In genomic region chr3:106255870-106256248, GRCh38 we compare ENCODE assay signal across 11 cellular contexts.
DNase-seq lines count a peak whose midpoint lies in the region; ATAC-seq and TF ChIP-seq lines count a peak whose summit lies in the region.
"Had no signal": no experiment of that assay in that cellular context is flagged by ENCODE, and none has a peak within 500 bp of the region (broad histone marks: within the 10 kb centered on the region; RNA-seq: fewer than 3 reads in every experiment).

No MANE protein-coding gene starts in this region.

- intact Hi-C loops in spleen (cut with DNase I; ENCODE audit: low total_unique reads), result no loop called here

- ATAC-seq in GM18907 (IDR thresholded peaks at IDR 0.05; ENCODE audit: unreplicated experiment) (peak; percentile 97), GM21786 (IDR thresholded peaks at IDR 0.05; ENCODE audit: unreplicated experiment) (peak; percentile 93), HG03439 (IDR thresholded peaks at IDR 0.05; ENCODE audit: unreplicated experiment) (peak; percentile 92)

- no peak for TF ChIP-seq CTCF in spleen (IDR thresholded peaks at IDR 0.05 in 8 of 11, conservative IDR thresholded peaks at IDR 0.05 in 3 of 11)

- DNase-seq in spleen (peak; percentile 90), NCI-H1436 treated with DMSO at 0.1 percent for 48 hours (lab: John Stamatoyannopoulos, UW) (no peak), immature natural killer cell (no peak), HT-29 (ENCODE audit: low spot score) (no peak)
- DNase-seq: MV-4-11, SHP77 had no signal

- no peaks in the 10 kb centered on the region for H3K36me3 ChIP-seq in spleen
- H3K36me3 ChIP-seq: neutrophil had no signal

- H3K27me3 Mint-ChIP-seq in immature natural killer cell (ENCODE audit: low read depth in 3 of 3), result no peaks in the 10 kb centered on the region
- H3K27me3 Mint-ChIP-seq: dendritic cell treated with granulocyte-macrophage colony-stimulating factor and Interleukin-4, amounts not matched to agents 40 ng/mL and 50 ng/mL, for 4 days had no signal

- peaks cover 0 to 12% (median 6%) of the 10 kb centered on the region in 8 donors for H3K9me3 ChIP-seq in spleen

- H3K27ac ChIP-seq in spleen, result peak overlapping the region in 7 of 8 donors; percentile 58 to 85 (median 80)
- H3K27ac ChIP-seq: neutrophil had no signal

- no peaks in the 10 kb centered on the region for H3K4me1 Mint-ChIP-seq in immature natural killer cell

- WGBS in spleen, 5 donors, result 62 to 82% (median 81%) methylated on average over 4 to 6 of the region's 6 CpGs

- peaks cover 0 to 5% (median 0%) of the 10 kb centered on the region in 6 donors for H3K4me1 ChIP-seq in spleen

- TF ChIP-seq POLR2A in spleen (IDR thresholded peaks at IDR 0.05), result peak in 1 of 3 donors; percentile 49

- peaks cover 0 to 9% (median 2%) of the 10 kb centered on the region in 6 donors for H3K9me3 Mint-ChIP-seq in immature natural killer cell

- H3K27me3 ChIP-seq in spleen (replicated peaks in 1 of 7), result no peaks in the 10 kb centered on the region
- H3K27me3 ChIP-seq: neutrophil had no signal

- H3K4me3 ChIP-seq in spleen, result peak overlapping the region in 7 of 8 donors; percentile 20 to 57 (median 29)

- H3K36me3 Mint-ChIP-seq in immature natural killer cell, result peaks cover 0 to 12% (median 12%) of the 10 kb centered on the region in 3 donors

- no peak overlapping the region for H3K27ac Mint-ChIP-seq in immature natural killer cell
- H3K27ac Mint-ChIP-seq: dendritic cell treated with granulocyte-macrophage colony-stimulating factor and Interleukin-4, amounts not matched to agents 40 ng/mL and 50 ng/mL, for 4 days had no signal

- no peak overlapping the region for H3K4me3 Mint-ChIP-seq in immature natural killer cell
- H3K4me3 Mint-ChIP-seq: dendritic cell treated with granulocyte-macrophage colony-stimulating factor and Interleukin-4, amounts not matched to agents 40 ng/mL and 50 ng/mL, for 4 days had no signal
